1 cellular context compared by ENCODE assay signal in genomic region chr3:33900809-33901505, GRCh38.
A peak's percentile ranks its signal among the peaks of the same experiment; 100 is the strongest.
TF ChIP-seq lines count a peak whose summit lies in the region.

No MANE protein-coding gene starts in this region.

TF ChIP-seq in K562, 482 proteins besides CTCF, POLR2A, EP300 and RAD21 (continued from another document and continues in another):
- TF ChIP-seq, protein P1, sequence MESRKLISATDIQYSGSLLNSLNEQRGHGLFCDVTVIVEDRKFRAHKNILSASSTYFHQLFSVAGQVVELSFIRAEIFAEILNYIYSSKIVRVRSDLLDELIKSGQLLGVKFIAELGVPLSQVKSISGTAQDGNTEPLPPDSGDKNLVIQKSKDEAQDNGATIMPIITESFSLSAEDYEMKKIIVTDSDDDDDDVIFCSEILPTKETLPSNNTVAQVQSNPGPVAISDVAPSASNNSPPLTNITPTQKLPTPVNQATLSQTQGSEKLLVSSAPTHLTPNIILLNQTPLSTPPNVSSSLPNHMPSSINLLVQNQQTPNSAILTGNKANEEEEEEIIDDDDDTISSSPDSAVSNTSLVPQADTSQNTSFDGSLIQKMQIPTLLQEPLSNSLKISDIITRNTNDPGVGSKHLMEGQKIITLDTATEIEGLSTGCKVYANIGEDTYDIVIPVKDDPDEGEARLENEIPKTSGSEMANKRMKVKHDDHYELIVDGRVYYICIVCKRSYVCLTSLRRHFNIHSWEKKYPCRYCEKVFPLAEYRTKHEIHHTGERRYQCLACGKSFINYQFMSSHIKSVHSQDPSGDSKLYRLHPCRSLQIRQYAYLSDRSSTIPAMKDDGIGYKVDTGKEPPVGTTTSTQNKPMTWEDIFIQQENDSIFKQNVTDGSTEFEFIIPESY (CRISPR knock-in tag; IDR thresholded peaks at IDR 0.05): peak; percentile 55; the same call in 1 of the 2 replicates
- TF ChIP-seq SMARCA4 (IDR thresholded peaks at IDR 0.05) (peak; percentile 99), BRF2 (IDR thresholded peaks at IDR 0.05; ENCODE audit: borderline replicate concordance, insufficient read depth, insufficient read length) (no peak), ELF2 (CRISPR knock-in tag; IDR thresholded peaks at IDR 0.05) (no peak), SP1 (CRISPR knock-in tag; IDR thresholded peaks at IDR 0.05) (peak; percentile 82), NEUROD1 (IDR thresholded peaks at IDR 0.05; ENCODE audit: borderline replicate concordance, low read depth, low read length, partially characterized antibody) (peak; percentile 78), ATF7 (IDR thresholded peaks at IDR 0.05) (peak; percentile 95), ZFP30 (CRISPR knock-in tag; IDR thresholded peaks at IDR 0.05; ENCODE audit: borderline replicate concordance) (no peak), MCM7 (IDR thresholded peaks at IDR 0.05) (no peak), ETV5 (CRISPR knock-in tag; IDR thresholded peaks at IDR 0.05; ENCODE audit: low read depth) (peak; percentile 86), FOXJ3 (CRISPR knock-in tag; IDR thresholded peaks at IDR 0.05) (no peak), CHD1 (IDR thresholded peaks at IDR 0.05; ENCODE audit: low read length) (no peak), TAF9B (IDR thresholded peaks at IDR 0.05; ENCODE audit: partially characterized antibody) (peak; percentile 88), KLF10 (CRISPR knock-in tag; IDR thresholded peaks at IDR 0.05) (peak; percentile 65; the same call in 1 of the 2 replicates), ZZZ3 (IDR thresholded peaks at IDR 0.05) (0 out of 2 replicates have a peak, but pooled peaks have one; percentile 35), E2F3 (CRISPR knock-in tag; IDR thresholded peaks at IDR 0.05) (no peak), HNRNPH1 (optimal IDR thresholded peaks at IDR 0.05; ENCODE audit: low read depth, low read length) (no peak), FOXP1 (CRISPR knock-in tag; IDR thresholded peaks at IDR 0.05) (0 out of 2 replicates have a peak, but pooled peaks have one; percentile 74), RBM17 (IDR thresholded peaks at IDR 0.05; ENCODE audit: borderline replicate concordance, low read depth, low read length) (no peak), POLR2AphosphoS5 (IDR thresholded peaks at IDR 0.05; ENCODE audit: control insufficient read depth, insufficient read depth, low read depth, low read length) (peak; percentile 99), RFX1 (IDR thresholded peaks at IDR 0.05) (peak; percentile 67), ZNF592 (IDR thresholded peaks at IDR 0.05) (peak; percentile 98), ZNF133 (CRISPR knock-in tag; IDR thresholded peaks at IDR 0.05) (no peak), TCF7L2 (IDR thresholded peaks at IDR 0.05; ENCODE audit: low read depth, low read length) (no peak), EGR1 (conservative IDR thresholded peaks at IDR 0.05) (peak; percentile 36), JUN (IDR thresholded peaks at IDR 0.05; ENCODE audit: borderline replicate concordance, low read depth, low read length) (peak; percentile 65), JUN (CRISPR knock-in tag; IDR thresholded peaks at IDR 0.05; ENCODE audit: borderline replicate concordance) (peak; percentile 93; the same call in 1 of the 2 replicates), DDX20 (tag; IDR thresholded peaks at IDR 0.05; ENCODE audit: low read depth) (peak; percentile 28; the same call in 1 of the 2 replicates), POLR3G (IDR thresholded peaks at IDR 0.05; ENCODE audit: extremely low read depth, insufficient read length, insufficient replicate concordance) (no peak), STAT5A (IDR thresholded peaks at IDR 0.05; ENCODE audit: borderline replicate concordance, low read length) (peak; percentile 98), SRSF7 (optimal IDR thresholded peaks at IDR 0.05; ENCODE audit: low read depth, low read length) (no peak), ZNF79 (CRISPR knock-in tag; IDR thresholded peaks at IDR 0.05; ENCODE audit: low read depth) (no peak), TSHZ1 (CRISPR knock-in tag; IDR thresholded peaks at IDR 0.05) (no peak), HMG20B (CRISPR knock-in tag; IDR thresholded peaks at IDR 0.05) (no peak), ETS2 (tag; IDR thresholded peaks at IDR 0.05; ENCODE audit: borderline replicate concordance, poor library complexity, severe bottlenecking) (no peak), SMAD2 (IDR thresholded peaks at IDR 0.05; ENCODE audit: low read depth, low read length) (no peak), BRD9 (IDR thresholded peaks at IDR 0.05; ENCODE audit: low read depth, partially characterized antibody) (peak; percentile 93), NFIC (IDR thresholded peaks at IDR 0.05) (peak; percentile 96), CCNT2 (IDR thresholded peaks at IDR 0.05; ENCODE audit: borderline replicate concordance, extremely low read depth, insufficient read length, low read depth, low read length) (peak; percentile 76), EHMT2 (IDR thresholded peaks at IDR 0.05) (peak; percentile 70), MAFF (IDR thresholded peaks at IDR 0.05; ENCODE audit: low read length) (peak; percentile 91), ERF (CRISPR knock-in tag; IDR thresholded peaks at IDR 0.05) (peak; percentile 51; the same call in 1 of the 2 replicates), HMGXB4 (CRISPR knock-in tag; IDR thresholded peaks at IDR 0.05) (no peak)
- TF ChIP-seq, protein P2, sequence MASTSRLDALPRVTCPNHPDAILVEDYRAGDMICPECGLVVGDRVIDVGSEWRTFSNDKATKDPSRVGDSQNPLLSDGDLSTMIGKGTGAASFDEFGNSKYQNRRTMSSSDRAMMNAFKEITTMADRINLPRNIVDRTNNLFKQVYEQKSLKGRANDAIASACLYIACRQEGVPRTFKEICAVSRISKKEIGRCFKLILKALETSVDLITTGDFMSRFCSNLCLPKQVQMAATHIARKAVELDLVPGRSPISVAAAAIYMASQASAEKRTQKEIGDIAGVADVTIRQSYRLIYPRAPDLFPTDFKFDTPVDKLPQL (IDR thresholded peaks at IDR 0.05; ENCODE audit: extremely low read depth, insufficient read length): no peak
- TF ChIP-seq, protein P3, sequence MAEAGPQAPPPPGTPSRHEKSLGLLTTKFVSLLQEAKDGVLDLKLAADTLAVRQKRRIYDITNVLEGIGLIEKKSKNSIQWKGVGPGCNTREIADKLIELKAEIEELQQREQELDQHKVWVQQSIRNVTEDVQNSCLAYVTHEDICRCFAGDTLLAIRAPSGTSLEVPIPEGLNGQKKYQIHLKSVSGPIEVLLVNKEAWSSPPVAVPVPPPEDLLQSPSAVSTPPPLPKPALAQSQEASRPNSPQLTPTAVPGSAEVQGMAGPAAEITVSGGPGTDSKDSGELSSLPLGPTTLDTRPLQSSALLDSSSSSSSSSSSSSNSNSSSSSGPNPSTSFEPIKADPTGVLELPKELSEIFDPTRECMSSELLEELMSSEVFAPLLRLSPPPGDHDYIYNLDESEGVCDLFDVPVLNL (CRISPR knock-in tag; IDR thresholded peaks at IDR 0.05; ENCODE audit: low read depth): no peak
- TF ChIP-seq, protein P4, sequence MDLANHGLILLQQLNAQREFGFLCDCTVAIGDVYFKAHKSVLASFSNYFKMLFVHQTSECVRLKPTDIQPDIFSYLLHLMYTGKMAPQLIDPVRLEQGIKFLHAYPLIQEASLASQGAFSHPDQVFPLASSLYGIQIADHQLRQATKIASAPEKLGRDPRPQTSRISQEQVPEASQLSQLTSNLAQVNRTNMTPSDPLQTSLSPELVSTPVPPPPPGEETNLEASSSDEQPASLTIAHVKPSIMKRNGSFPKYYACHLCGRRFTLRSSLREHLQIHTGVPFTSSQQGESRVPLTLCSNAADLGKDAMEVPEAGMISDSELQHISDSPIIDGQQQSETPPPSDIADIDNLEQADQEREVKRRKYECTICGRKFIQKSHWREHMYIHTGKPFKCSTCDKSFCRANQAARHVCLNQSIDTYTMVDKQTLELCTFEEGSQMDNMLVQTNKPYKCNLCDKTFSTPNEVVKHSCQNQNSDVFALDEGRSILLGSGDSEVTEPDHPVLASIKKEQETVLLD (IDR thresholded peaks at IDR 0.05): peak; percentile 29; the same call in 1 of the 2 replicates
- TF ChIP-seq, protein P5, sequence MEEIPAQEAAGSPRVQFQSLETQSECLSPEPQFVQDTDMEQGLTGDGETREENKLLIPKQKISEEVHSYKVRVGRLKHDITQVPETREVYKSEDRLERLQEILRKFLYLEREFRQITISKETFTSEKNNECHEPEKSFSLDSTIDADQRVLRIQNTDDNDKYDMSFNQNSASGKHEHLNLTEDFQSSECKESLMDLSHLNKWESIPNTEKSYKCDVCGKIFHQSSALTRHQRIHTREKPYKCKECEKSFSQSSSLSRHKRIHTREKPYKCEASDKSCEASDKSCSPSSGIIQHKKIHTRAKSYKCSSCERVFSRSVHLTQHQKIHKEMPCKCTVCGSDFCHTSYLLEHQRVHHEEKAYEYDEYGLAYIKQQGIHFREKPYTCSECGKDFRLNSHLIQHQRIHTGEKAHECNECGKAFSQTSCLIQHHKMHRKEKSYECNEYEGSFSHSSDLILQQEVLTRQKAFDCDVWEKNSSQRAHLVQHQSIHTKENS (CRISPR knock-in tag; IDR thresholded peaks at IDR 0.05): no peak
